ENCODE assay signal across 8 cellular contexts in genomic region chr13:24264976-24265375, GRCh38. TPM values are rescaled to one million over a fixed set of nuclear protein-coding genes. Genes with fewer than 3 reads are reported as not detected.
DNase-seq lines count a peak whose midpoint lies in the region; ATAC-seq and TF ChIP-seq lines count a peak whose summit lies in the region.

No MANE protein-coding gene starts in this region.

- H3K4me1 ChIP-seq in SJCRH30 = no peaks in the 10 kb centered on the region

- H3K9me3 ChIP-seq in SJCRH30 (replicated peaks) = no peaks in the 10 kb centered on the region

- no peak overlapping the region for H3K27ac ChIP-seq in SJCRH30

- H3K27me3 ChIP-seq in SJCRH30 = no peaks in the 10 kb centered on the region

- ATAC-seq in HG02610 (IDR thresholded peaks at IDR 0.05; ENCODE audit: unreplicated experiment) = peak; percentile 69
- ATAC-seq in HG03280 (IDR thresholded peaks at IDR 0.05; ENCODE audit: unreplicated experiment) = no peak

- TF ChIP-seq CTCF in epithelial cell of esophagus (IDR thresholded peaks at IDR 0.05; ENCODE audit: insufficient read depth, low read depth, low read length, missing control alignments) = no peak

- DNase-seq in activated CD4-positive, alpha-beta T cell treated with anti-CD3 and anti-CD28 coated beads, Interleukin-2, amount 50 U/mL, for 24 hours (ENCODE audit: low read depth in 1 of 2, low spot score in 1 of 2) = peak; percentile 46 to 71
- DNase-seq in epithelial cell of esophagus (ENCODE audit: low read depth) (peak; percentile 53), NCI-H2227 treated with DMSO at 0.1 percent for 48 hours (lab: John Stamatoyannopoulos, UW) (no peak), SJCRH30 (no peak), Ammon's horn (ENCODE audit: low spot score) (no peak)
- DNase-seq in stimulated activated CD8-positive, alpha-beta memory T cell treated with anti-CD3 and anti-CD28 coated beads, Interleukin-4, amount 100 ng/mL, for 4 hours (ENCODE audit: low read depth in 2 of 2, low spot score in 1 of 2) = peak; percentile 51 to 60

- H3K36me3 ChIP-seq in SJCRH30 = no peaks in the 10 kb centered on the region

- H3K4me3 ChIP-seq in epithelial cell of esophagus (ENCODE audit: low read length) (no peak overlapping the region), SJCRH30 (no peak overlapping the region)

RNA-seq across cellular contexts. Expression of gene C1QTNF9, which starts 44.4 kb away (rescaled TPM):
- total RNA-seq in SJCRH30 (2014; rRNA removed; shearing (Covaris generic)) = 0.05 TPM in 1 of 2 replicates, not detected in the other

Comparison
In these comparisons a context has a peak if more than half of its experiments do, and no peak if none do; other contexts are left out.
1. DNase-seq: peak in activated CD4-positive, alpha-beta T cell treated with anti-CD3 and anti-CD28 coated beads, Interleukin-2, amount 50 U/mL, for 24 hours (2 of 2), epithelial cell of esophagus (single experiment) and stimulated activated CD8-positive, alpha-beta memory T cell treated with anti-CD3 and anti-CD28 coated beads, Interleukin-4, amount 100 ng/mL, for 4 hours (2 of 2); none in NCI-H2227 treated with DMSO at 0.1 percent for 48 hours (single experiment), SJCRH30 (0 of 2) and Ammon's horn (single experiment).